8 cellular contexts compared by ENCODE assay signal in genomic region chr6:149484733-149485700, GRCh38. TPM values are rescaled to one million over a fixed set of nuclear protein-coding genes. Genes with fewer than 3 reads are reported as not detected.
DNase-seq lines count a peak whose midpoint lies in the region; ATAC-seq and TF ChIP-seq lines count a peak whose summit lies in the region.

ZC3H12D (minus strand) TSS chr6:149485014; CDS start chr6:149474543, 10,471 bp downstream.

- peak; percentile 40 for ATAC-seq in gastroesophageal sphincter

- TF ChIP-seq EP300 in gastroesophageal sphincter (IDR thresholded peaks at IDR 0.05), result no peak

- peaks cover 0 to 8% (median 0%) of the 10 kb centered on the region in 3 donors for H3K4me1 ChIP-seq in gastroesophageal sphincter

- DNase-seq in GM10266 (ENCODE audit: extremely low spot score) (peak; percentile 42), HCEC 1CT (peak; percentile 6), NCI-H146 treated with DMSO at 0.1 percent for 48 hours (lab: John Stamatoyannopoulos, UW; ENCODE audit: unreplicated experiment) (peak; percentile 46), mesenteric fat pad (ENCODE audit: low spot score) (no peak), foreskin fibroblast (no peak)
- peak; percentile 86 for DNase-seq in activated CD8-positive, alpha-beta memory T cell treated with anti-CD3 and anti-CD28 coated beads, Interleukin-2, amount 50 U/mL, for 48 hours
- DNase-seq in stimulated activated CD4-positive, alpha-beta T cell treated with anti-CD3 and anti-CD28 coated beads, Interleukin-15, amount 100 ng/mL, for 48 hours (ENCODE audit: low read depth in 2 of 2), result peak; percentile 68 to 77

- H3K4me3 ChIP-seq in gastroesophageal sphincter (peak within 1 kb of the TSS in 1 of 2 donors; percentile 16), foreskin fibroblast (ENCODE audit: low read depth in 1 of 2, low read length in 2 of 2) (no peak within 1 kb of the TSS)

- no peaks in the 10 kb centered on the region for H3K36me3 ChIP-seq in gastroesophageal sphincter

- H3K27me3 ChIP-seq in gastroesophageal sphincter, result no peaks in the 10 kb centered on the region

- TF ChIP-seq POLR2A in gastroesophageal sphincter (IDR thresholded peaks at IDR 0.05), result peak in 1 of 2 donors; percentile 15

- WGBS in gastroesophageal sphincter (ENCODE audit: low coverage in 1 of 2), 2 donors, result 40 to 62% methylated on average over 2 to 12 of the region's 22 CpGs

- H3K27ac ChIP-seq in gastroesophageal sphincter, result peak within 1 kb of the TSS in 3 of 4 donors; percentile 5 to 31 (median 19)

- no peaks in the 10 kb centered on the region for H3K9me3 ChIP-seq in gastroesophageal sphincter

- peak; percentile 35 for TF ChIP-seq CTCF in GM10266 (IDR thresholded peaks at IDR 0.05; ENCODE audit: control insufficient read depth, insufficient read depth, low read depth, missing control alignments)
- peak in 2 of 4 experiments; percentile 14 to 27 for TF ChIP-seq CTCF in gastroesophageal sphincter (IDR thresholded peaks at IDR 0.05)
- no peak for TF ChIP-seq CTCF in foreskin fibroblast (IDR thresholded peaks at IDR 0.05; ENCODE audit: low read depth, low read length)

RNA-seq across cellular contexts. Expression of gene ZC3H12D, which starts in this region (rescaled TPM):
- total RNA-seq in gastroesophageal sphincter, result 1 to 10 TPM in 2 of 4 donors, under 1 TPM in 2; 0.78 to 1.9 (median 1.1) TPM
- total RNA-seq in mesenteric fat pad, result 3.0 TPM

Comparison
In these comparisons a context has a peak if more than half of its experiments do, and no peak if none do; other contexts are left out.
1. DNase-seq: peak in GM10266 (single experiment), HCEC 1CT (single experiment), NCI-H146 treated with DMSO at 0.1 percent for 48 hours (single experiment), activated CD8-positive, alpha-beta memory T cell treated with anti-CD3 and anti-CD28 coated beads, Interleukin-2, amount 50 U/mL, for 48 hours (single experiment) and stimulated activated CD4-positive, alpha-beta T cell treated with anti-CD3 and anti-CD28 coated beads, Interleukin-15, amount 100 ng/mL, for 48 hours (2 of 2); none in mesenteric fat pad (single experiment) and foreskin fibroblast (0 of 2).